Comparison of ENCODE assay signal across 26 cellular contexts in the genomic region with DNA sequence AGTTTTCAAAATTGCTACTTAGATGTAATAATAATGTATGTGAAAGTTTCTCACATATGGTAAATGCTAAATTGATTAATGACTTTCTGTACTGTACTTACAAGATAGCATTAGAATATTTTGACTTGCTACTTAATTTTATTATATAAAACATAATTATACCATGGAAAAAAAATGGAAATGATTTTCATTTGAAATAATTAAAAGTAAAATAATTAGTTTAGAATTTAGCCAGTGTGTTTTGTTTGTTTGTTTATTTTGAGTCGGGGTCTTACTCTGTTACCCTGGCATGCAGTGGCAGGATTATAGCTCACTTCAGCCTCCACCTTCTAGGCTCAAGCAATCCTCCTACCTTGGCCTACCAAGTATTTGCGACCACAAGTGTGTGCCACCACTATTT. TPM values are rescaled to one million over a fixed set of nuclear protein-coding genes. Genes with fewer than 3 reads are reported as not detected.
DNase-seq lines count a peak whose midpoint lies in the region; ATAC-seq, FAIRE-seq and TF ChIP-seq lines count a peak whose summit lies in the region.
"Had no signal": no experiment of that assay in that cellular context is flagged by ENCODE, and none has a peak within 500 bp of the region (broad histone marks: within the 10 kb centered on the region; RNA-seq: fewer than 3 reads in every experiment).

No MANE protein-coding gene starts in this region.

- peaks cover 4% of the 10 kb centered on the region; the same call in 1 of the 2 replicates for H4K20me1 ChIP-seq in IMR-90 (ENCODE audit: insufficient read depth, low read length)

- H2AFZ ChIP-seq in IMR-90 (replicated peaks; ENCODE audit: low read length, poor library complexity) (no peak overlapping the region), parathyroid adenoma (no peak overlapping the region)
- H2AFZ ChIP-seq: GM23248 had no signal

- no peak for TF ChIP-seq POLR2A in IMR-90 (IDR thresholded peaks at IDR 0.05; ENCODE audit: low read depth, low read length)
- no peak for TF ChIP-seq POLR2A in esophagus squamous epithelium (IDR thresholded peaks at IDR 0.05)
- TF ChIP-seq POLR2A in GM18505 (IDR thresholded peaks at IDR 0.05; ENCODE audit: borderline replicate concordance, extremely low read depth, insufficient read depth, insufficient read length), result no peak

- H3K4me2 ChIP-seq in IMR-90 (ENCODE audit: low read depth, low read length) (no peak overlapping the region), parathyroid adenoma (ENCODE audit: low read length) (peak overlapping the region; percentile 42)
- H3K4me2 ChIP-seq: A549 had no signal

- no peak overlapping the region for H3K56ac ChIP-seq in IMR-90 (ENCODE audit: extremely low read depth, insufficient read depth, low read length)

- no peak overlapping the region for H3K4me3 Mint-ChIP-seq in dendritic cell treated with granulocyte-macrophage colony-stimulating factor and Interleukin-4, amounts not matched to agents 40 ng/mL and 50 ng/mL, for 4 days
- H3K4me3 Mint-ChIP-seq in stimulated activated effector memory CD8-positive, alpha-beta T cell treated with anti-CD3 and anti-CD28 coated beads, Interleukin-12 subunit alpha, Interleukin-12 subunit beta, amount 100 ng/mL, for 72 hours, result no peak overlapping the region
- H3K4me3 Mint-ChIP-seq: CD14-positive monocyte; CD4-positive, alpha-beta T cell; CD8-positive, alpha-beta memory T cell had no signal

- peaks cover 50% of the 10 kb centered on the region for H3K79me2 ChIP-seq in parathyroid adenoma

- no peak overlapping the region for H3K4ac ChIP-seq in IMR-90 (ENCODE audit: low read depth, low read length)

- peaks cover 14% of the 10 kb centered on the region for H3K36me3 Mint-ChIP-seq in dendritic cell treated with granulocyte-macrophage colony-stimulating factor and Interleukin-4, amounts not matched to agents 40 ng/mL and 50 ng/mL, for 4 days (ENCODE audit: low read depth)
- peaks cover 45% of the 10 kb centered on the region for H3K36me3 Mint-ChIP-seq in stimulated activated effector memory CD8-positive, alpha-beta T cell treated with anti-CD3 and anti-CD28 coated beads, Interleukin-12 subunit alpha, Interleukin-12 subunit beta, amount 100 ng/mL, for 72 hours

- H3K4me3 ChIP-seq in IMR-90 (ENCODE audit: insufficient read depth, low read depth, low read length) (no peak overlapping the region), parathyroid adenoma (ENCODE audit: low read depth, low read length) (peak overlapping the region; percentile 35), esophagus squamous epithelium (no peak overlapping the region)
- H3K4me3 ChIP-seq: A549; BLaER1 treated with 17β-estradiol and CSF1 and Interleukin-3, amounts not matched to agents 10 nM and 100 nM; GM23248 had no signal

- H2AK5ac ChIP-seq in IMR-90 (ENCODE audit: low read depth, low read length), result no peak overlapping the region

- H3K27me3 Mint-ChIP-seq in dendritic cell treated with granulocyte-macrophage colony-stimulating factor and Interleukin-4, amounts not matched to agents 40 ng/mL and 50 ng/mL, for 4 days, result no peaks in the 10 kb centered on the region
- H3K27me3 Mint-ChIP-seq: CD4-positive, alpha-beta T cell; CD8-positive, alpha-beta memory T cell had no signal

- no peak overlapping the region for H2AK9ac ChIP-seq in IMR-90 (replicated peaks; ENCODE audit: low read depth, low read length, poor library complexity)

- DNase-seq in IMR-90 (no peak), esophagus squamous epithelium (lab: John Stamatoyannopoulos, UW) (no peak), KBM-7 (no peak)
- DNase-seq in stimulated activated effector memory CD8-positive, alpha-beta T cell treated with anti-CD3 and anti-CD28 coated beads, Interleukin-12 subunit alpha, Interleukin-12 subunit beta, amount 100 ng/mL, for 72 hours (ENCODE audit: low spot score in 2 of 2), result no peak
- DNase-seq: ACHN; AML-193; BE2C; CD4-positive, alpha-beta T cell; CD8-positive, alpha-beta memory T cell; DMS 273 treated with DMSO at 0.1 percent for 48 hours; DMS79; EL; GM23248; H7; HCEC 1CT had no signal

- H4K5ac ChIP-seq in IMR-90 (ENCODE audit: low read depth, low read length), result 0 out of 2 replicates have a peak overlapping the region, but pooled peaks have one; percentile 73

- H3K9ac ChIP-seq in IMR-90 (ENCODE audit: low read depth, low read length), result no peak overlapping the region
- no peak overlapping the region for H3K9ac ChIP-seq in parathyroid adenoma
- H3K9ac ChIP-seq: BLaER1 treated with 17β-estradiol and CSF1 and Interleukin-3, amounts not matched to agents 10 nM and 100 nM; GM23248 had no signal

- no peak overlapping the region for H4K8ac ChIP-seq in IMR-90 (ENCODE audit: low read depth in 2 of 2, low read length in 2 of 2)

- H3K9me3 ChIP-seq in IMR-90 (ENCODE audit: control insufficient read depth, insufficient read depth, low read length) (no peaks in the 10 kb centered on the region), parathyroid adenoma (ENCODE audit: control insufficient read depth, low read length) (no peaks in the 10 kb centered on the region), esophagus squamous epithelium (no peaks in the 10 kb centered on the region)
- H3K9me3 ChIP-seq: A549; BE2C; BLaER1 treated with 17β-estradiol and CSF1 and Interleukin-3, amounts not matched to agents 10 nM and 100 nM had no signal

- peak overlapping the region; percentile 16 for H3K27ac Mint-ChIP-seq in dendritic cell treated with granulocyte-macrophage colony-stimulating factor and Interleukin-4, amounts not matched to agents 40 ng/mL and 50 ng/mL, for 4 days
- no peak overlapping the region for H3K27ac Mint-ChIP-seq in stimulated activated effector memory CD8-positive, alpha-beta T cell treated with anti-CD3 and anti-CD28 coated beads, Interleukin-12 subunit alpha, Interleukin-12 subunit beta, amount 100 ng/mL, for 72 hours
- H3K27ac Mint-ChIP-seq: CD4-positive, alpha-beta T cell had no signal

- no peak overlapping the region for H2BK5ac ChIP-seq in IMR-90 (ENCODE audit: low read depth, low read length, poor library complexity, severe bottlenecking)

- H3K4me1 ChIP-seq in IMR-90 (ENCODE audit: control insufficient read depth, insufficient read depth, low read length) (peaks cover 2% of the 10 kb centered on the region), parathyroid adenoma (peaks cover 2% of the 10 kb centered on the region), esophagus squamous epithelium (peaks cover 0 to 25% (median 0%) of the 10 kb centered on the region in 3 donors)

- H2BK15ac ChIP-seq in IMR-90 (ENCODE audit: low read depth, low read length), result no peak overlapping the region

- no peak overlapping the region for H4K91ac ChIP-seq in IMR-90 (ENCODE audit: insufficient read depth, low read depth, low read length)

- BruUV-seq in IMR-90 (replicated peaks; lab: Mats Ljungman, UMichigan), result no TSS peak

- no peaks in the 10 kb centered on the region for H3K27me3 ChIP-seq in IMR-90 (ENCODE audit: control insufficient read depth, insufficient read depth, low read length)
- no peaks in the 10 kb centered on the region for H3K27me3 ChIP-seq in parathyroid adenoma (ENCODE audit: control insufficient read depth, insufficient read depth, low read length)
- no peaks in the 10 kb centered on the region for H3K27me3 ChIP-seq in esophagus squamous epithelium
- H3K27me3 ChIP-seq: BE2C; BLaER1 treated with 17β-estradiol and CSF1 and Interleukin-3, amounts not matched to agents 10 nM and 100 nM had no signal

- no peak overlapping the region for H2BK120ac ChIP-seq in IMR-90 (ENCODE audit: low read depth, low read length)

- dilution Hi-C loops in IMR-90 (cut with HindIII; ENCODE audit: low sequenced_read_pairs, unreplicated experiment), result no loop called here

- peaks cover 7% of the 10 kb centered on the region; the same call in 1 of the 2 replicates for H3K36me3 ChIP-seq in IMR-90 (ENCODE audit: control insufficient read depth, insufficient read depth, low read length)
- H3K36me3 ChIP-seq in parathyroid adenoma (ENCODE audit: control insufficient read depth, insufficient read depth, low read length), result peaks cover 5% of the 10 kb centered on the region
- H3K36me3 ChIP-seq in esophagus squamous epithelium, result peaks cover 0 to 7% (median 0%) of the 10 kb centered on the region in 3 donors

- intact Hi-C loops in IMR-90 (cut with micrococcal nuclease) (no loop called here), esophagus squamous epithelium (cut with DNase I) (no loop called here)
- intact Hi-C loops in dendritic cell treated with granulocyte-macrophage colony-stimulating factor and Interleukin-4, amounts not matched to agents 40 ng/mL and 50 ng/mL, for 4 days (cut with micrococcal nuclease), result no loop called here

- no peak for TF ChIP-seq RAD21 in IMR-90 (IDR thresholded peaks at IDR 0.05; ENCODE audit: low read length)

- H3K27ac ChIP-seq in IMR-90 (ENCODE audit: insufficient read depth, low read length) (no peak overlapping the region), parathyroid adenoma (peak overlapping the region; percentile 100), esophagus squamous epithelium (no peak overlapping the region)
- H3K27ac ChIP-seq: 22Rv1; A549; BLaER1 treated with 17β-estradiol and CSF1 and Interleukin-3, amounts not matched to agents 10 nM and 100 nM; GM23248 had no signal

- H3K4me1 Mint-ChIP-seq in dendritic cell treated with granulocyte-macrophage colony-stimulating factor and Interleukin-4, amounts not matched to agents 40 ng/mL and 50 ng/mL, for 4 days (ENCODE audit: low read depth), result peaks cover 25% of the 10 kb centered on the region
- H3K4me1 Mint-ChIP-seq in stimulated activated effector memory CD8-positive, alpha-beta T cell treated with anti-CD3 and anti-CD28 coated beads, Interleukin-12 subunit alpha, Interleukin-12 subunit beta, amount 100 ng/mL, for 72 hours, result peaks cover 23% of the 10 kb centered on the region

- FAIRE-seq in A204.1 (lab: Jason Lieb, UNC), result peak; percentile 64
- FAIRE-seq: A549, D721Med, GM12891, H1 had no signal

- POLR2A ChIA-PET in IMR-90 (lab: Charles Lee; ENCODE audit: unreplicated experiment), result no interaction called here

- peaks cover 13 to 42% of the 10 kb centered on the region in 2 experiments; a peak in 3 of 4 replicates for H3K79me1 ChIP-seq in IMR-90 (ENCODE audit: low read depth in 1 of 2, low read length in 2 of 2)

- H3K18ac ChIP-seq in IMR-90 (ENCODE audit: low read depth, low read length), result no peak overlapping the region

- TF ChIP-seq CTCF in IMR-90 (conservative IDR thresholded peaks at IDR 0.05; ENCODE audit: low read depth, low read length), result no peak
- TF ChIP-seq CTCF in parathyroid adenoma (IDR thresholded peaks at IDR 0.05), result no peak
- no peak for TF ChIP-seq CTCF in esophagus squamous epithelium (IDR thresholded peaks at IDR 0.05)

- in situ Hi-C loops in IMR-90 (cut with MboI; ENCODE audit: low sequenced_read_pairs), result loop anchor here (25.0 kb wide), 1 partner anchor 299 kb away; no protein-coding TSS in a partner anchor
- in situ Hi-C loops in KBM-7 (cut with MboI; ENCODE audit: low pct_unique_long_range_greater_than_20kb, low sequenced_read_pairs), result no loop called here

- no peaks in the 10 kb centered on the region for H3K9me3 Mint-ChIP-seq in dendritic cell treated with granulocyte-macrophage colony-stimulating factor and Interleukin-4, amounts not matched to agents 40 ng/mL and 50 ng/mL, for 4 days
- H3K9me3 Mint-ChIP-seq in stimulated activated effector memory CD8-positive, alpha-beta T cell treated with anti-CD3 and anti-CD28 coated beads, Interleukin-12 subunit alpha, Interleukin-12 subunit beta, amount 100 ng/mL, for 72 hours, result no peaks in the 10 kb centered on the region
- H3K9me3 Mint-ChIP-seq: CD14-positive monocyte; CD4-positive, alpha-beta T cell; CD8-positive, alpha-beta memory T cell had no signal

- H3K9me1 ChIP-seq in IMR-90 (ENCODE audit: insufficient read depth, low read length), result peaks cover 2% of the 10 kb centered on the region; the same call in 1 of the 2 replicates

- CTCF ChIA-PET in IMR-90 (lab: Yijun Ruan, JAX), result interaction anchor here (0.7 kb wide), 1 partner anchor 61 kb away, joined by 3 read pairs; no protein-coding TSS in a partner anchor

- no peak overlapping the region for H3K23ac ChIP-seq in IMR-90 (ENCODE audit: low read depth, low read length)

- H2BK20ac ChIP-seq in IMR-90 (ENCODE audit: low read depth, low read length), result no peak overlapping the region

- WGBS in IMR-90 (ENCODE audit: extremely low coverage in 2 of 2, insufficient read length in 1 of 2), 2 experiments, result 100% methylated on average over 1 of the region's 2 CpGs; no CpG with 5 or more reads in 1 of the 2 experiments
- 90 to 97% methylated on average over 2 of the region's 2 CpGs for WGBS in esophagus squamous epithelium, 2 donors

- ATAC-seq in IMR-90 (ENCODE audit: low read depth) (no peak), GM18505 (IDR thresholded peaks at IDR 0.05; ENCODE audit: unreplicated experiment) (no peak)
- ATAC-seq in stimulated activated effector memory CD8-positive, alpha-beta T cell treated with anti-CD3 and anti-CD28 coated beads, Interleukin-12 subunit alpha, Interleukin-12 subunit beta, amount 100 ng/mL, for 72 hours, result no peak
- ATAC-seq: A549 had no signal

- H3K14ac ChIP-seq in IMR-90 (replicated peaks; ENCODE audit: low read depth, low read length), result no peak overlapping the region

RNA-seq across cellular contexts. Expression of a gene that starts 7.1 kb away (rescaled TPM):
- total RNA-seq in IMR-90 (2012; rRNA removed) (46.4 and 48.0 TPM in 2 replicates), esophagus squamous epithelium (10 to 100 TPM; 25.6 to 40.0 (median 30.4) TPM)
- polyA plus RNA-seq in IMR-90 (2012; rRNA removed), result 11.3 and 13.2 TPM in 2 replicates
- 2.4 and 5.7 TPM in 2 replicates for polyA plus RNA-seq in IMR-90 (2012; cell fraction: cytosol; rRNA removed)
- 3.6 and 31.2 TPM in 2 replicates for polyA plus RNA-seq in IMR-90 (2012; cell fraction: nucleus; rRNA removed; ENCODE audit: low replicate concordance)
